In genomic region chr2:55282110-55282917, GRCh38 we compare ENCODE assay signal across 8 cellular contexts. TPM values are rescaled to one million over a fixed set of nuclear protein-coding genes. Genes with fewer than 3 reads are reported as not detected.
DNase-seq lines count a peak whose midpoint lies in the region; TF ChIP-seq lines count a peak whose summit lies in the region.

No MANE protein-coding gene starts in this region.

- DNase-seq in ELR (ENCODE audit: low read depth): peak; percentile 90
- peak; percentile 82 for DNase-seq in H7
- peak; percentile 89 for DNase-seq in LoVo (ENCODE audit: low spot score)
- DNase-seq in SJSA1 (ENCODE audit: low read depth in 1 of 2, low spot score in 2 of 2): peak; percentile 83 to 89
- DNase-seq in activated naive CD4-positive, alpha-beta T cell treated with anti-CD3 and anti-CD28 coated beads, Interleukin-2, amount 50 U/mL, for 16 hours: peak; percentile 89
- DNase-seq in glomerular visceral epithelial cell (ENCODE audit: extremely low spot score): peak; percentile 81
- peak; percentile 80 to 90 (median 85) for DNase-seq in ovary

- intact Hi-C loops in ovary (cut with DNase I): no loop called here

- TF ChIP-seq POLR2A in ovary (IDR thresholded peaks at IDR 0.05): peak; percentile 35

- TF ChIP-seq EP300 in ovary (IDR thresholded peaks at IDR 0.05): no peak

- H3K4me1 ChIP-seq in SJSA1 (replicated peaks) (peaks cover 8% of the 10 kb centered on the region), ovary (ENCODE audit: insufficient read depth) (peaks cover 2% of the 10 kb centered on the region), thymus (ENCODE audit: control insufficient read depth, insufficient read depth, low read length) (peaks cover 4% of the 10 kb centered on the region)

- H3K9me3 ChIP-seq in SJSA1 (replicated peaks) (no peaks in the 10 kb centered on the region), ovary (no peaks in the 10 kb centered on the region), thymus (ENCODE audit: control insufficient read depth) (peaks cover 1% of the 10 kb centered on the region)

- no peak for TF ChIP-seq CTCF in ovary (IDR thresholded peaks at IDR 0.05)

- H3K27me3 ChIP-seq in H7 (ENCODE audit: control insufficient read depth, insufficient read depth, low read length) (no peaks in the 10 kb centered on the region), SJSA1 (replicated peaks) (no peaks in the 10 kb centered on the region), ovary (no peaks in the 10 kb centered on the region), thymus (ENCODE audit: control insufficient read depth, insufficient read depth) (no peaks in the 10 kb centered on the region)

- H3K4me3 ChIP-seq in H7 (ENCODE audit: insufficient read depth, low read depth, low read length) (peak overlapping the region; percentile 37), SJSA1 (peak overlapping the region; percentile 54), ovary (peak overlapping the region; percentile 54), thymus (ENCODE audit: low read length) (peak overlapping the region; percentile 81)

- H3K27ac ChIP-seq in SJSA1 (peak overlapping the region; percentile 40), ovary (peak overlapping the region; percentile 88 to 93), thymus (ENCODE audit: low read depth) (peak overlapping the region; percentile 91)

- WGBS in ovary, 3 donors: 0 to 1% (median 0%) methylated on average over 42 to 60 of the region's 60 CpGs
- WGBS in thymus: 4% methylated on average over 60 of the region's 60 CpGs

- H3K36me3 ChIP-seq in H7 (replicated peaks; ENCODE audit: control insufficient read depth, insufficient read depth, low read length) (no peaks in the 10 kb centered on the region), SJSA1 (peaks cover 4% of the 10 kb centered on the region; the same call in 1 of the 2 replicates), ovary (no peaks in the 10 kb centered on the region), thymus (ENCODE audit: control insufficient read depth, insufficient read depth) (no peaks in the 10 kb centered on the region)

RNA-seq across cellular contexts. Expression of gene MTIF2, which starts 13.3 kb away (rescaled TPM):
- total RNA-seq in H7 (2014; rRNA removed; shearing (Covaris generic)): 34.2 and 54.3 TPM in 2 replicates
- 35.0 and 50.5 TPM in 2 replicates for total RNA-seq in SJSA1 (2014; rRNA removed; shearing (Covaris generic))
- 10 to 100 TPM; 12.6 to 18.6 (median 14.1) TPM for total RNA-seq in ovary
- 10 to 100 TPM; 13.0 to 16.4 TPM for polyA plus RNA-seq in ovary
- polyA plus RNA-seq in thymus: 29.2 TPM

RNA-seq across cellular contexts. Expression of gene RPS27A, which starts 49.8 kb away (rescaled TPM):
- total RNA-seq in H7 (2014; rRNA removed; shearing (Covaris generic)): 1,807 and 1,879 TPM in 2 replicates
- total RNA-seq in SJSA1 (2014; rRNA removed; shearing (Covaris generic)): 1,776 and 2,070 TPM in 2 replicates
- 1,000 to 10,000 TPM; 1,558 to 6,047 (median 2,035) TPM for total RNA-seq in ovary
- polyA plus RNA-seq in ovary (1,000 to 10,000 TPM; 1,925 to 4,758 TPM), thymus (3,745 TPM)

RNA-seq across cellular contexts. Expression of gene CLHC1, which starts 50.2 kb away (rescaled TPM):
- total RNA-seq in H7 (2014; rRNA removed; shearing (Covaris generic)): 4.7 and 8.9 TPM in 2 replicates
- 6.6 and 15.9 TPM in 2 replicates for total RNA-seq in SJSA1 (2014; rRNA removed; shearing (Covaris generic))
- total RNA-seq in ovary: 10 to 100 TPM; 11.3 to 21.3 (median 15.6) TPM
- 1 to 10 TPM; 5.6 to 7.8 TPM for polyA plus RNA-seq in ovary
- 20.1 TPM for polyA plus RNA-seq in thymus

Comparison
In these comparisons a context has a peak if more than half of its experiments do, and no peak if none do; other contexts are left out.
1. Peak in every context shown above with its lines: DNase-seq, H3K4me3 ChIP-seq and H3K27ac ChIP-seq.
2. H3K27ac ChIP-seq: peak in every context shown above with its lines; median percentile 91 in thymus; 90 in ovary; 40 in SJSA1.